ENCODE assay signal across 15 cellular contexts in genomic region chr1:178871551-178872320, GRCh38. TPM values are rescaled to one million over a fixed set of nuclear protein-coding genes. Genes with fewer than 3 reads are reported as not detected.
DNase-seq lines count a peak whose midpoint lies in the region; ATAC-seq, FAIRE-seq and TF ChIP-seq lines count a peak whose summit lies in the region.
"Had no signal": no experiment of that assay in that cellular context is flagged by ENCODE, and none has a peak within 500 bp of the region (broad histone marks: within the 10 kb centered on the region; RNA-seq: fewer than 3 reads in every experiment).

No MANE protein-coding gene starts in this region.

- H3K4me3 ChIP-seq in ascending aorta (peak overlapping the region; percentile 44 to 60), subcutaneous abdominal adipose tissue (ENCODE audit: low read depth in 1 of 5, low read length in 5 of 5) (peak overlapping the region in 4 of 5 donors; percentile 41 to 71 (median 61))

- intact Hi-C loops in ascending aorta (cut with DNase I): no loop called here

- peak; percentile 48 for FAIRE-seq in H54 (lab: Jason Lieb, UNC)

- H3K4me1 ChIP-seq in ascending aorta: peaks cover 0 to 2% of the 10 kb centered on the region in 2 donors
- peaks cover 3 to 36% (median 23%) of the 10 kb centered on the region in 5 donors for H3K4me1 ChIP-seq in subcutaneous abdominal adipose tissue (ENCODE audit: control insufficient read depth in 5 of 5, insufficient read depth in 5 of 5, low read length in 5 of 5)

- DNase-seq in H54 (ENCODE audit: insufficient read length, low spot score) (no peak), ascending aorta (ENCODE audit: low spot score in 2 of 2) (no peak), lung microvascular endothelial cell (ENCODE audit: low read depth in 2 of 2) (peak; percentile 12 to 54), GOT3 (lab: John Stamatoyannopoulos, UW) (no peak), AML-193 (lab: John Stamatoyannopoulos, UW) (no peak)
- DNase-seq: CD8-positive, alpha-beta memory T cell; H7; immature natural killer cell; KG1; NCI-H2171; posterior cingulate gyrus had no signal

- peak overlapping the region in 2 of 5 donors; percentile 10 to 31 for H3K9ac ChIP-seq in subcutaneous abdominal adipose tissue (ENCODE audit: low read length in 5 of 5)

- peak overlapping the region; percentile 1 to 55 for H3K27ac ChIP-seq in ascending aorta
- H3K27ac ChIP-seq in subcutaneous abdominal adipose tissue (ENCODE audit: low read depth, low read length): peak overlapping the region; percentile 60
- H3K27ac ChIP-seq: RWPE1 had no signal

- no peaks in the 10 kb centered on the region for H3K27me3 ChIP-seq in ascending aorta
- no peaks in the 10 kb centered on the region for H3K27me3 ChIP-seq in subcutaneous abdominal adipose tissue (ENCODE audit: control insufficient read depth in 5 of 5, insufficient read depth in 4 of 5, low read length in 5 of 5)

- H3K9me3 ChIP-seq in ascending aorta: no peaks in the 10 kb centered on the region
- H3K9me3 ChIP-seq in subcutaneous abdominal adipose tissue (ENCODE audit: control insufficient read depth in 5 of 5, low read length in 5 of 5): no peaks in the 10 kb centered on the region

- no peak for TF ChIP-seq CTCF in ascending aorta (IDR thresholded peaks at IDR 0.05)

- H3K36me3 ChIP-seq in ascending aorta (no peaks in the 10 kb centered on the region), subcutaneous abdominal adipose tissue (ENCODE audit: control insufficient read depth in 5 of 5, insufficient read depth in 5 of 5, low read length in 5 of 5) (no peaks in the 10 kb centered on the region)

- no peak for TF ChIP-seq POLR2A in H54 (IDR thresholded peaks at IDR 0.05; ENCODE audit: low read depth, low read length)

- ATAC-seq in GM18909 (IDR thresholded peaks at IDR 0.05; ENCODE audit: poor library complexity, unreplicated experiment) (no peak), HG02763 (IDR thresholded peaks at IDR 0.05; ENCODE audit: unreplicated experiment) (no peak)

RNA-seq across cellular contexts. Expression of gene ANGPTL1, which starts 0.9 kb away (rescaled TPM):
- 30.8 TPM for total RNA-seq in ascending aorta
- total RNA-seq in lung microvascular endothelial cell: under 0.01 and 0.22 TPM in 2 replicates
- total RNA-seq: CD8-positive, alpha-beta memory T cell; H7 had no signal

Comparison
In these comparisons a context has a peak if more than half of its experiments do, and no peak if none do; other contexts are left out.
1. DNase-seq: peak in lung microvascular endothelial cell (2 of 2); none in H54 (single experiment), ascending aorta (0 of 2), GOT3 (single experiment) and AML-193 (0 of 2).
2. RNA of gene ANGPTL1, which starts 0.9 kb away (total RNA-seq): 30.8 TPM in ascending aorta (single experiment); under 0.01 to 0.22 TPM in lung microvascular endothelial cell; every median in the first group is over 10 times any median in the second.